ENCODE assay signal across 8 cellular contexts in the genomic region with DNA sequence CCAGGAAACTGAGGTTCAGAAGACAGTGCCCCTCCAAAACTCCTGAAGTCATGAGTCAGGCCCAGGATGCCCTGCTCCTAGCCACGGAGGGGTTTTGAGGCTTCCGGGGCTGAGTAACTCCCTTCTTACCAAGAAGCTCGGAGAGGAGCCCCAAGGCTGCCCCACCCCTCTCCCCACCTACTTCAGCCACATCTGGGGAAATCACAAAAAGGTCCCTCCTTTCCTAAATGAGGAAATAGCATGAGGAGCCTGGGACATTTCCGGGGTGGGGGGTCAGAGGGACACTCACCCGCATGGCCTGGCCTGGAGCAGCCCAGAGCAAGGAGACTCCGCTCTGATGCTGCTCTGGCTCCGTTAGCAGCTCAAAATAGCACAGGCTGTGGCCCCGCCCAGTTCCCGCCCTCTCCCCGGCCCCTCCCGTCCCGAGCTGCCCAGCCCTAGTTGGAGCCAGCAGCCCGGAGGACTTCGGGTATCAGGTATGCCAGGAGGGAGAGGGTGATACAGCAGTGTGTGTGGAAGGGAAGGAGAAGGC. TPM values are rescaled to one million over a fixed set of nuclear protein-coding genes. Genes with fewer than 3 reads are reported as not detected.
DNase-seq lines count a peak whose midpoint lies in the region; ATAC-seq and TF ChIP-seq lines count a peak whose summit lies in the region.

No MANE protein-coding gene starts in this region.

- no peak for TF ChIP-seq CTCF in GM12864 (IDR thresholded peaks at IDR 0.05; ENCODE audit: low read depth, low read length, missing control alignments)
- no peak for TF ChIP-seq CTCF in RWPE1 (conservative IDR thresholded peaks at IDR 0.05; ENCODE audit: low read depth)
- TF ChIP-seq CTCF in fibroblast of villous mesenchyme (IDR thresholded peaks at IDR 0.05; ENCODE audit: insufficient read depth, low read depth, low read length) = no peak
- no peak for TF ChIP-seq CTCF in osteoblast (IDR thresholded peaks at IDR 0.05; ENCODE audit: extremely low read depth, low read depth, low read length)
- no peak for TF ChIP-seq CTCF in thoracic aorta (IDR thresholded peaks at IDR 0.05)

- CTCF ChIA-PET in RWPE1 (lab: Yijun Ruan, JAX) = interaction anchor here (1.5 to 2.0 kb wide), 3 partner anchors 9 to 23 kb away, joined by 3 to 6 read pairs (median 4); no protein-coding TSS in a partner anchor

- H3K4me2 ChIP-seq in osteoblast (ENCODE audit: insufficient read depth, low read length) = peak overlapping the region; percentile 81

- peak overlapping the region; percentile 75 for H2AFZ ChIP-seq in osteoblast (ENCODE audit: low read length)

- ATAC-seq in HG02885 (IDR thresholded peaks at IDR 0.05; ENCODE audit: poor library complexity, unreplicated experiment) (peak; percentile 60), thoracic aorta (ENCODE audit: insufficient number of reproducible peaks, low FRiP score, low read depth) (peak; percentile 46), HG03565 (IDR thresholded peaks at IDR 0.05; ENCODE audit: unreplicated experiment) (no peak)

- no peak for DNase-seq in GM12864 (ENCODE audit: low read depth)
- DNase-seq in RWPE1 (ENCODE audit: low spot score) = peak; percentile 66
- DNase-seq in activated T-helper 1 cell treated with anti-CD3 and anti-CD28 coated beads, Interleukin-2, amount 50 U/mL, for 16 hours (ENCODE audit: low read depth in 1 of 2, low spot score in 1 of 2) = peak; percentile 56 to 64
- peak; percentile 62 for DNase-seq in fibroblast of villous mesenchyme (ENCODE audit: low read depth)
- peak; percentile 90 for DNase-seq in osteoblast (ENCODE audit: insufficient read length, low spot score, missing footprints)
- peak; percentile 57 for DNase-seq in thoracic aorta (ENCODE audit: low spot score)

- H3K27ac ChIP-seq in RWPE1 (peak overlapping the region; percentile 78), osteoblast (ENCODE audit: low read depth, low read length) (peak overlapping the region; percentile 62), thoracic aorta (peak overlapping the region; percentile 81 to 85)

- peaks cover 8% of the 10 kb centered on the region for H4K20me1 ChIP-seq in osteoblast (ENCODE audit: insufficient read depth, low read length)

- POLR2A ChIA-PET in RWPE1 (lab: Yijun Ruan, JAX; ENCODE audit: low non-redundant PET) = no interaction called here

- peaks cover 44% of the 10 kb centered on the region for H3K79me2 ChIP-seq in osteoblast (ENCODE audit: insufficient read depth, low read length)

- H3K4me3 ChIP-seq in GM12864 (ENCODE audit: low read depth, low read length) (peak overlapping the region; percentile 52), fibroblast of villous mesenchyme (ENCODE audit: low read depth, low read length) (peak overlapping the region; percentile 42), osteoblast (ENCODE audit: insufficient read depth, low read length) (peak overlapping the region; percentile 66), thoracic aorta (peak overlapping the region; percentile 68)

- peaks cover 63% of the 10 kb centered on the region for H3K4me1 ChIP-seq in osteoblast (ENCODE audit: insufficient read depth, low read length)
- H3K4me1 ChIP-seq in thoracic aorta (ENCODE audit: control insufficient read depth in 1 of 2, low read depth in 2 of 2) = peaks cover 17 to 49% of the 10 kb centered on the region in 2 donors

- no peaks in the 10 kb centered on the region for H3K9me3 ChIP-seq in osteoblast (ENCODE audit: low read depth, low read length)
- no peaks in the 10 kb centered on the region for H3K9me3 ChIP-seq in thoracic aorta

- H3K36me3 ChIP-seq in osteoblast (ENCODE audit: insufficient read depth, low read length) (no peaks in the 10 kb centered on the region), thoracic aorta (no peaks in the 10 kb centered on the region)

- no peaks in the 10 kb centered on the region for H3K27me3 ChIP-seq in osteoblast (ENCODE audit: insufficient read depth, low read length)
- no peaks in the 10 kb centered on the region for H3K27me3 ChIP-seq in thoracic aorta (replicated peaks; ENCODE audit: insufficient read depth)

RNA-seq across cellular contexts. Expression of a gene that starts 40.1 kb away (rescaled TPM):
- total RNA-seq in fibroblast of villous mesenchyme = 59.6 and 61.2 TPM in 2 replicates
- 28.6 and 39.8 TPM in 2 replicates for total RNA-seq in osteoblast
- 100 to 1,000 TPM; 106 to 332 TPM for total RNA-seq in thoracic aorta
